In genomic region chr10:77805676-77806075, GRCh38 we compare ENCODE assay signal across 21 cellular contexts.
"Had no signal": no experiment of that assay in that cellular context is flagged by ENCODE, and none has a peak within 500 bp of the region (broad histone marks: within the 10 kb centered on the region; RNA-seq: fewer than 3 reads in every experiment).

No MANE protein-coding gene starts in this region.

- H3K36me3 Mint-ChIP-seq: memory B cell had no signal

- H3K27me3 Mint-ChIP-seq: memory B cell had no signal

- ATAC-seq: foreskin keratinocyte, gastroesophageal sphincter, heart left ventricle, left cardiac atrium, left lung, left ventricle myocardium superior had no signal

- H3K9me3 ChIP-seq: esophagus muscularis mucosa, gastroesophageal sphincter, heart left ventricle, left lung had no signal

- DNase-seq: dermis blood vessel endothelial cell; dorsolateral prefrontal cortex; effector CD4-positive, alpha-beta T cell; effector memory CD4-positive, alpha-beta T cell; foreskin keratinocyte; hypothalamus; immature natural killer cell; islet precursor cell; left cardiac atrium; left lung; left ventricle myocardium superior; mammary epithelial cell; mesendoderm; midbrain had no signal

- H3K27me3 ChIP-seq: dorsolateral prefrontal cortex, esophagus muscularis mucosa, foreskin keratinocyte, gastroesophageal sphincter, heart left ventricle, hepatocyte, left lung had no signal

- H3K4me3 ChIP-seq: coronary artery, dorsolateral prefrontal cortex, esophagus muscularis mucosa, gastroesophageal sphincter, heart left ventricle, hepatocyte, left lung, lung had no signal

- H3K4me1 ChIP-seq: esophagus muscularis mucosa, foreskin keratinocyte, gastroesophageal sphincter, heart left ventricle, left lung had no signal

- H3K27ac ChIP-seq: coronary artery, dorsolateral prefrontal cortex, esophagus muscularis mucosa, foreskin keratinocyte, gastroesophageal sphincter, heart left ventricle, hepatocyte, left lung had no signal

- H3K27ac Mint-ChIP-seq: memory B cell had no signal

- H3K4me3 Mint-ChIP-seq: immature natural killer cell, memory B cell had no signal

- H3K9me3 Mint-ChIP-seq: immature natural killer cell, memory B cell had no signal
